In genomic region chr9:123659358-123659757, GRCh38 we compare ENCODE assay signal across 12 cellular contexts.
A peak's percentile ranks its signal among the peaks of the same experiment; 100 is the strongest.
DNase-seq lines count a peak whose midpoint lies in the region; ATAC-seq, FAIRE-seq and TF ChIP-seq lines count a peak whose summit lies in the region.
"Had no signal": no experiment of that assay in that cellular context is flagged by ENCODE, and none has a peak within 500 bp of the region (broad histone marks: within the 10 kb centered on the region; RNA-seq: fewer than 3 reads in every experiment).

No MANE protein-coding gene starts in this region.

- peak overlapping the region; percentile 39 for H3K27ac ChIP-seq in OCI-LY1 (ENCODE audit: low read depth, low read length, poor library complexity, severe bottlenecking)

- CTCF ChIA-PET in activated B cell treated with CpG ODN at 0.5 μM for 24 hours (lab: Charles Lee), result no interaction called here

- peaks cover 30% of the 10 kb centered on the region for H3K4me1 ChIP-seq in OCI-LY1 (ENCODE audit: insufficient read depth, low read length, severe bottlenecking)

- no peak for DNase-seq in stimulated activated naive CD8-positive, alpha-beta T cell treated with anti-CD3 and anti-CD28 coated beads, Interleukin-15, Interleukin-2, amounts not matched to agents 100 U/mL and 50 U/mL, for 24 hours
- DNase-seq in activated B cell treated with CpG ODN at 0.5 μM for 24 hours (no peak), AML-193 (lab: John Stamatoyannopoulos, UW) (no peak), nucleus accumbens (lab: John Stamatoyannopoulos, UW) (no peak), GM12891 (ENCODE audit: insufficient read length, low spot score) (no peak)
- DNase-seq in stimulated activated naive B cell treated with anti-CD40 and anti-IgM and Interleukin-4, amounts not matched to agents 10 μg/mL and 1 μg/mL and 100 μg/mL, for 72 hours, result no peak
- DNase-seq: CD4-positive, CD25-positive, alpha-beta regulatory T cell; DMS 273 treated with DMSO at 0.1 percent for 48 hours had no signal

- FAIRE-seq in GM12891 (lab: Jason Lieb, UNC), result no peak
- FAIRE-seq: H1 had no signal

- no peak overlapping the region; the same call in 1 of the 2 replicates for H3K9ac ChIP-seq in OCI-LY1 (ENCODE audit: low read length)

- no peaks in the 10 kb centered on the region for H3F3A ChIP-seq in OCI-LY1 (ENCODE audit: insufficient read depth, low read length)

- H3K27me3 ChIP-seq in OCI-LY1 (ENCODE audit: insufficient read depth, low read length), result no peaks in the 10 kb centered on the region

- H3K79me2 ChIP-seq in OCI-LY1 (ENCODE audit: insufficient read depth, low read length), result no peaks in the 10 kb centered on the region

- H3K9me3 Mint-ChIP-seq in stimulated activated naive CD8-positive, alpha-beta T cell treated with anti-CD3 and anti-CD28 coated beads, Interleukin-15, Interleukin-2, amounts not matched to agents 100 ng/mL and 50 ng/mL, for 24 hours, result peaks cover 21% of the 10 kb centered on the region
- H3K9me3 Mint-ChIP-seq in activated B cell treated with CpG ODN at 0.5 μM for 24 hours, result peaks cover 7% of the 10 kb centered on the region
- peaks cover 8 to 12% of the 10 kb centered on the region in 2 donors for H3K9me3 Mint-ChIP-seq in stimulated activated naive B cell treated with anti-CD40 and anti-IgM and Interleukin-4, amounts not matched to agents 10 μg/mL and 1 μg/mL and 100 μg/mL, for 72 hours

- H4K20me1 ChIP-seq in OCI-LY1 (ENCODE audit: insufficient read depth, low read length), result no peaks in the 10 kb centered on the region

- intact Hi-C loops in activated B cell treated with CpG ODN at 0.5 μM for 24 hours (cut with micrococcal nuclease), result loop anchor here (2.0 kb wide), 1 partner anchor 51 kb away; no protein-coding TSS in a partner anchor

- POLR2A ChIA-PET in activated B cell treated with CpG ODN at 0.5 μM for 24 hours (lab: Charles Lee), result interaction anchor here (1.2 kb wide), 1 partner anchor 21 kb away, joined by 4 read pairs; no protein-coding TSS in a partner anchor

- peaks cover 39% of the 10 kb centered on the region for H3K36me3 Mint-ChIP-seq in stimulated activated naive CD8-positive, alpha-beta T cell treated with anti-CD3 and anti-CD28 coated beads, Interleukin-15, Interleukin-2, amounts not matched to agents 100 ng/mL and 50 ng/mL, for 24 hours (ENCODE audit: low read depth)
- peaks cover 16% of the 10 kb centered on the region for H3K36me3 Mint-ChIP-seq in activated B cell treated with CpG ODN at 0.5 μM for 24 hours (ENCODE audit: low read depth)
- peaks cover 19 to 32% of the 10 kb centered on the region in 2 donors for H3K36me3 Mint-ChIP-seq in stimulated activated naive B cell treated with anti-CD40 and anti-IgM and Interleukin-4, amounts not matched to agents 10 μg/mL and 1 μg/mL and 100 μg/mL, for 72 hours

- TF ChIP-seq CTCF in OCI-LY1 (IDR thresholded peaks at IDR 0.05; ENCODE audit: low read length) (no peak), activated B cell treated with CpG ODN at 0.5 μM for 24 hours (IDR thresholded peaks at IDR 0.05) (no peak)

- peaks cover 3% of the 10 kb centered on the region for H3K36me3 ChIP-seq in OCI-LY1 (ENCODE audit: insufficient read depth, low read length)
- H3K36me3 ChIP-seq: HAP-1 had no signal

- no peaks in the 10 kb centered on the region for H3K9me2 ChIP-seq in OCI-LY1 (ENCODE audit: low read depth, low read length)

- ATAC-seq in stimulated activated naive CD8-positive, alpha-beta T cell treated with anti-CD3 and anti-CD28 coated beads, Interleukin-15, Interleukin-2, amounts not matched to agents 100 U/mL and 50 U/mL, for 24 hours, result no peak
- no peak for ATAC-seq in activated B cell treated with CpG ODN at 0.5 μM for 24 hours (ENCODE audit: low read depth)
- ATAC-seq in stimulated activated naive B cell treated with anti-CD40 and anti-IgM and Interleukin-4, amounts not matched to agents 10 μg/mL and 1 μg/mL and 100 μg/mL, for 72 hours (replicated peaks), result no peak

- TF ChIP-seq POLR2A in GM12891 (IDR thresholded peaks at IDR 0.05; ENCODE audit: low read depth, low read length), result no peak

- no peak overlapping the region for H3K4me3 ChIP-seq in OCI-LY1 (ENCODE audit: low read depth, low read length, poor library complexity, severe bottlenecking)
- H3K4me3 ChIP-seq: HAP-1 had no signal

- H3K27me3 Mint-ChIP-seq in stimulated activated naive CD8-positive, alpha-beta T cell treated with anti-CD3 and anti-CD28 coated beads, Interleukin-15, Interleukin-2, amounts not matched to agents 100 ng/mL and 50 ng/mL, for 24 hours, result no peaks in the 10 kb centered on the region
- H3K27me3 Mint-ChIP-seq in activated B cell treated with CpG ODN at 0.5 μM for 24 hours, result no peaks in the 10 kb centered on the region
- H3K27me3 Mint-ChIP-seq in stimulated activated naive B cell treated with anti-CD40 and anti-IgM and Interleukin-4, amounts not matched to agents 10 μg/mL and 1 μg/mL and 100 μg/mL, for 72 hours, result no peaks in the 10 kb centered on the region
- H3K27me3 Mint-ChIP-seq: CD4-positive, CD25-positive, alpha-beta regulatory T cell had no signal

- peaks cover 11% of the 10 kb centered on the region for H3K9me3 ChIP-seq in OCI-LY1 (ENCODE audit: low read length)
- H3K9me3 ChIP-seq: HAP-1 had no signal

- H3K4me1 Mint-ChIP-seq in stimulated activated naive CD8-positive, alpha-beta T cell treated with anti-CD3 and anti-CD28 coated beads, Interleukin-15, Interleukin-2, amounts not matched to agents 100 ng/mL and 50 ng/mL, for 24 hours (ENCODE audit: low read depth), result peaks cover 20% of the 10 kb centered on the region
- peaks cover 48% of the 10 kb centered on the region for H3K4me1 Mint-ChIP-seq in activated B cell treated with CpG ODN at 0.5 μM for 24 hours
- H3K4me1 Mint-ChIP-seq in stimulated activated naive B cell treated with anti-CD40 and anti-IgM and Interleukin-4, amounts not matched to agents 10 μg/mL and 1 μg/mL and 100 μg/mL, for 72 hours, result peaks cover 28 to 58% of the 10 kb centered on the region in 2 donors

- no peak overlapping the region for H3K4me3 Mint-ChIP-seq in stimulated activated naive CD8-positive, alpha-beta T cell treated with anti-CD3 and anti-CD28 coated beads, Interleukin-15, Interleukin-2, amounts not matched to agents 100 ng/mL and 50 ng/mL, for 24 hours
- H3K4me3 Mint-ChIP-seq in activated B cell treated with CpG ODN at 0.5 μM for 24 hours, result peak overlapping the region; percentile 68
- no peak overlapping the region for H3K4me3 Mint-ChIP-seq in stimulated activated naive B cell treated with anti-CD40 and anti-IgM and Interleukin-4, amounts not matched to agents 10 μg/mL and 1 μg/mL and 100 μg/mL, for 72 hours
- H3K4me3 Mint-ChIP-seq: CD4-positive, CD25-positive, alpha-beta regulatory T cell had no signal

- no peak overlapping the region for H2AFZ ChIP-seq in OCI-LY1 (ENCODE audit: low read length)

- peak overlapping the region; percentile 21 for H3K27ac Mint-ChIP-seq in stimulated activated naive CD8-positive, alpha-beta T cell treated with anti-CD3 and anti-CD28 coated beads, Interleukin-15, Interleukin-2, amounts not matched to agents 100 ng/mL and 50 ng/mL, for 24 hours
- H3K27ac Mint-ChIP-seq in activated B cell treated with CpG ODN at 0.5 μM for 24 hours, result peak overlapping the region; percentile 86
- peak overlapping the region; percentile 71 for H3K27ac Mint-ChIP-seq in stimulated activated naive B cell treated with anti-CD40 and anti-IgM and Interleukin-4, amounts not matched to agents 10 μg/mL and 1 μg/mL and 100 μg/mL, for 72 hours
- H3K27ac Mint-ChIP-seq: CD4-positive, CD25-positive, alpha-beta regulatory T cell had no signal

- H3K4me2 ChIP-seq in OCI-LY1 (ENCODE audit: low read length), result peak overlapping the region; percentile 31; the same call in 1 of the 2 replicates

TF ChIP-seq in GM12891, 5 proteins besides CTCF, POLR2A, EP300 and RAD21:
- TF ChIP-seq TAF1 (IDR thresholded peaks at IDR 0.05; ENCODE audit: low read depth, low read length) (no peak), SPI1 (IDR thresholded peaks at IDR 0.05; ENCODE audit: low read depth, low read length) (no peak), POU2F2 (IDR thresholded peaks at IDR 0.05; ENCODE audit: low read depth, low read length) (no peak)

Comparison
In these comparisons a context has a peak if more than half of its experiments do, and no peak if none do; other contexts are left out.
1. H3K27ac Mint-ChIP-seq: peak in every context shown above with its lines; median percentile 86 in activated B cell treated with CpG ODN at 0.5 μM for 24 hours; 71 in stimulated activated naive B cell treated with anti-CD40 and anti-IgM and Interleukin-4, amounts not matched to agents 10 μg/mL and 1 μg/mL and 100 μg/mL, for 72 hours; 21 in stimulated activated naive CD8-positive, alpha-beta T cell treated with anti-CD3 and anti-CD28 coated beads, Interleukin-15, Interleukin-2, amounts not matched to agents 100 ng/mL and 50 ng/mL, for 24 hours.